8 cellular contexts compared by ENCODE assay signal in the genomic region with DNA sequence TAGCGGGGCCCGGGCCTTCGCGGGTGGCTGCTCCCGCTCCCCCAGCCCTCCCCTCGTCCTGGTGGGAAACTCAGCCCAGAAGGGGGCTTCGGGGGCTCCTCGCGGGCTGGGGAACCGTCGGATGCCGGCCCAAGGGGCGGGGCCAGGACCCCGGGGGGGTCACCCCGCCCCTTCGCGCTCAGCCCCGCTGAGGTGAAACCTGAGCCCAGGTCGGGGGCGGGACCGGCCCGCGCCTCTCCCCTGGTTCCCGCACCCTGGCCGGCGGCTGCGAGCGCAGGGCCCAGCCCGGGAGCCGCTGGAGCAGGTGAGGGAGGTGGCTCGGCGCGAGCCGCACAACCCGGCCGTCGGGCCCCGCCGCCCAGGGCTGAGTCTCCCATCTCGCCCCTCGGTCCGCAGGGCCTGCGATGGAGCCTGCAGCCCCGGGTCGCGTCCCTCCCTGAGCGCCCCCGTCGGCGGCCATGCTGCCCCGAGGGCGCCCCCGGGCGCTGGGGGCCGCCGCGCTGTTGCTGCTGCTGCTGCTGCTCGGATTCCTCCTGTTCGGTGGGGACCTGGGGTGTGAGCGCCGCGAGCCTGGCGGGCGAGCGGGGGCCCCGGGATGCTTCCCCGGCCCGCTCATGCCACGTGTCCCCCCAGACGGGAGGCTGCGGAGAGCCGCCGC. TPM values are rescaled to one million over a fixed set of nuclear protein-coding genes. Genes with fewer than 3 reads are reported as not detected.
DNase-seq lines count a peak whose midpoint lies in the region; ATAC-seq and TF ChIP-seq lines count a peak whose summit lies in the region.

A gene (plus strand): TSS at position 232 of the 658 bp plus-strand sequence. CDS start 227 bp downstream, at position 459.

- H3K9me3 Mint-ChIP-seq in progenitor cell of endocrine pancreas (ENCODE audit: low read depth) = no peaks in the 10 kb centered on the region

- H3K4me1 Mint-ChIP-seq in progenitor cell of endocrine pancreas (ENCODE audit: low read depth) = peaks cover 21% of the 10 kb centered on the region

- H3K9me3 ChIP-seq in SU-DHL-6 (ENCODE audit: insufficient read depth, low read length) (no peaks in the 10 kb centered on the region), esophagus muscularis mucosa (no peaks in the 10 kb centered on the region)

- H3F3A ChIP-seq in SU-DHL-6 (ENCODE audit: insufficient read depth) = peaks cover 10% of the 10 kb centered on the region

- no peaks in the 10 kb centered on the region for H3K9me2 ChIP-seq in SU-DHL-6 (replicated peaks; ENCODE audit: insufficient read depth, low read length)

- no CpG with 5 or more reads among the region's 73 CpGs for WGBS in esophagus muscularis mucosa

- peak; percentile 74 for DNase-seq in activated effector memory CD4-positive, alpha-beta T cell treated with anti-CD3 and anti-CD28 coated beads, Interleukin-2, amount 50 U/mL, for 16 hours
- DNase-seq in activated effector memory CD4-positive, alpha-beta T cell treated with Interleukin-2 at 50 U/mL for 16 hours = no peak
- DNase-seq in esophagus muscularis mucosa (ENCODE audit: extremely low spot score) (no peak), progenitor cell of endocrine pancreas (ENCODE audit: low spot score, unreplicated experiment) (no peak), hippocampal formation (lab: John Stamatoyannopoulos, UW) (no peak), SKM-1 treated with dmso at 0.1 percent for 144 hours (lab: John Stamatoyannopoulos, UW; ENCODE audit: unreplicated experiment) (no peak)

- peak within 1 kb of the TSS; percentile 97 for H3K27ac Mint-ChIP-seq in progenitor cell of endocrine pancreas

- H3K9ac ChIP-seq in SU-DHL-6 (ENCODE audit: low read length) = no peak within 1 kb of the TSS

- H3K36me3 Mint-ChIP-seq in progenitor cell of endocrine pancreas (ENCODE audit: insufficient read depth) = no peaks in the 10 kb centered on the region

- H3K4me3 ChIP-seq in SU-DHL-6 (ENCODE audit: insufficient read depth, low read length, poor library complexity, severe bottlenecking) = no peak within 1 kb of the TSS
- H3K4me3 ChIP-seq in esophagus muscularis mucosa = peak within 1 kb of the TSS; percentile 42 to 53 (median 47)

- no peaks in the 10 kb centered on the region for H4K20me1 ChIP-seq in SU-DHL-6 (ENCODE audit: low read depth, low read length)

- H3K79me2 ChIP-seq in SU-DHL-6 (ENCODE audit: insufficient read depth, low read length) = no peaks in the 10 kb centered on the region

- no peak for TF ChIP-seq POLR2A in esophagus muscularis mucosa (IDR thresholded peaks at IDR 0.05; ENCODE audit: low read depth)

- H3K27me3 ChIP-seq in SU-DHL-6 (ENCODE audit: low read length) = no peaks in the 10 kb centered on the region
- H3K27me3 ChIP-seq in esophagus muscularis mucosa = peaks cover 0 to 62% (median 17%) of the 10 kb centered on the region in 4 donors

- peak within 1 kb of the TSS; percentile 27 for H3K4me2 ChIP-seq in SU-DHL-6 (ENCODE audit: low read depth, low read length, poor library complexity, severe bottlenecking)

- H3K4me3 Mint-ChIP-seq in progenitor cell of endocrine pancreas (ENCODE audit: low read depth) = peak within 1 kb of the TSS; percentile 80

- H2AFZ ChIP-seq in SU-DHL-6 (ENCODE audit: low read depth, low read length, severe bottlenecking) = no peak within 1 kb of the TSS

- H3K36me3 ChIP-seq in SU-DHL-6 (ENCODE audit: low read length) (no peaks in the 10 kb centered on the region), esophagus muscularis mucosa (no peaks in the 10 kb centered on the region)

- peaks cover 8% of the 10 kb centered on the region for H3K27me3 Mint-ChIP-seq in progenitor cell of endocrine pancreas

- ATAC-seq in HG02610 (IDR thresholded peaks at IDR 0.05; ENCODE audit: unreplicated experiment) = no peak

- no peak for TF ChIP-seq CTCF in SU-DHL-6 (IDR thresholded peaks at IDR 0.05; ENCODE audit: insufficient read depth, low read length, poor library complexity, severe bottlenecking)
- no peak for TF ChIP-seq CTCF in esophagus muscularis mucosa (IDR thresholded peaks at IDR 0.05)
- no peak for TF ChIP-seq CTCF in progenitor cell of endocrine pancreas (IDR thresholded peaks at IDR 0.05; ENCODE audit: unreplicated experiment)

- H3K4me1 ChIP-seq in esophagus muscularis mucosa = peaks cover 11 to 28% (median 26%) of the 10 kb centered on the region in 4 donors

- no peak for TF ChIP-seq EP300 in esophagus muscularis mucosa (IDR thresholded peaks at IDR 0.05)

- H3K27ac ChIP-seq in SU-DHL-6 (ENCODE audit: low read depth, low read length) (no peak within 1 kb of the TSS), esophagus muscularis mucosa (replicated peaks in 1 of 4) (no peak within 1 kb of the TSS)

- intact Hi-C loops in esophagus muscularis mucosa (cut with DNase I) = no loop called here

RNA-seq across cellular contexts. Expression of the gene that starts here (rescaled TPM):
- total RNA-seq in esophagus muscularis mucosa (under 1 TPM in 1 of 4 donors, not detected in 3; 0.17 TPM), progenitor cell of endocrine pancreas (39.4 and 47.3 TPM in 2 replicates)

Comparison
In these comparisons a context has a peak if more than half of its experiments do, and no peak if none do; other contexts are left out.
1. RNA of the gene that starts here (total RNA-seq): 39.4 to 47.3 TPM in progenitor cell of endocrine pancreas; 0.17 TPM in esophagus muscularis mucosa; every median in the first group is over 10 times any median in the second.